Comparison of ENCODE assay signal across 29 cellular contexts in the genomic region with DNA sequence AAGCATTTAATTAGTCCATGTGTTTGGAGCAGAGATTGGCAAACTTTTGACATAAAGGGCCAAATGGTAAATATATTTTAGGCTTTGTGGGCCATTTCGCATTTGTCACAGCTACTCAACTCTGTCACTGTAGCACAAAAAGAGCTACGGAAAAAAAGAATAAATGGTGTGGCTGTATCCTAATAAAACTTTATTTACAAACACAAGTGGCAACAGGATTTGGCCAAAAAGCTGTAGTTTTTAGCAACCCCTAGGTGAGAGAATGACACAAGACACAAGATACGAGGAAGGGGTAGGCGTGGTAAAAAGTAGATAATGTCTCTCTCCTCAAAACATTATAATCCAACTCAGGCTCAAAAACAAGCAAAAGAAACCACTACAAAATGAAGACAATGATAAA.
"Had no signal": no experiment of that assay in that cellular context is flagged by ENCODE, and none has a peak within 500 bp of the region (broad histone marks: within the 10 kb centered on the region; RNA-seq: fewer than 3 reads in every experiment).

No MANE protein-coding gene starts in this region.

- H3K27ac Mint-ChIP-seq: activated CD4-positive, alpha-beta memory T cell treated with anti-CD3 and anti-CD28 coated beads for 36 hours; activated CD4-positive, alpha-beta T cell treated with anti-CD3 and anti-CD28 coated beads, Interleukin-2, amount 10 ng/mL, durations not matched to agents 24 days and 14 days; activated naive CD8-positive, alpha-beta T cell treated with anti-CD3 and anti-CD28 coated beads, Interleukin-2, amount 10 ng/mL, durations not matched to agents 7 days and 5 days; activated T-helper 2 cell treated with anti-CD3 and anti-CD28 coated beads, Interferon-gamma antibody, Interleukin-2, Interleukin-4, amounts not matched to agents 10 μg/mL and 5 μg/mL and 100 μg/mL, durations not matched to agents 14 hours and 24 hours and 36 hours; nephron progenitor cell; type B pancreatic cell had no signal

- H3K36me3 ChIP-seq: ovary, uterus had no signal

- H3K9me3 Mint-ChIP-seq: activated CD4-positive, alpha-beta memory T cell treated with anti-CD3 and anti-CD28 coated beads for 36 hours; activated CD4-positive, alpha-beta T cell treated with anti-CD3 and anti-CD28 coated beads, Interleukin-2, amount 10 ng/mL, durations not matched to agents 24 days and 14 days; activated naive CD8-positive, alpha-beta T cell treated with anti-CD3 and anti-CD28 coated beads, Interleukin-2, amount 10 ng/mL, durations not matched to agents 7 days and 5 days; activated T-helper 2 cell treated with anti-CD3 and anti-CD28 coated beads, Interferon-gamma antibody, Interleukin-2, Interleukin-4, amounts not matched to agents 10 μg/mL and 5 μg/mL and 100 μg/mL, durations not matched to agents 14 hours and 24 hours and 36 hours; nephron progenitor cell; stimulated activated naive CD8-positive, alpha-beta T cell treated with anti-CD3 and anti-CD28 coated beads, Interleukin-15, amount 100 ng/mL, for 72 hours; type B pancreatic cell had no signal

- DNase-seq: activated CD4-positive, alpha-beta memory T cell treated with anti-CD3 and anti-CD28 coated beads for 36 hours; activated CD4-positive, alpha-beta T cell treated with anti-CD3 and anti-CD28 coated beads, Interleukin-2, amount 10 ng/mL, durations not matched to agents 24 days and 14 days; activated CD4-positive, CD25-positive, alpha-beta regulatory T cell treated with anti-CD3 and anti-CD28 coated beads, Interleukin-2, amount 50 U/mL, for 72 hours; activated naive CD8-positive, alpha-beta T cell treated with anti-CD3 and anti-CD28 coated beads, Interleukin-2, amount 10 ng/mL, durations not matched to agents 7 days and 5 days; activated T-cell treated with anti-CD3 and anti-CD28 coated beads for 4 hours; amniotic stem cell; brain microvascular endothelial cell; dorsolateral prefrontal cortex; effector memory CD4-positive, alpha-beta T cell; erythroblast; gastrocnemius medialis; glutamatergic neuron; left lung; lower lobe of right lung; mesendoderm; nephron progenitor cell; ovary; right lobe of liver; stimulated activated CD4-positive, alpha-beta T cell treated with anti-CD3 and anti-CD28 coated beads, Interleukin-4, amount 100 ng/mL, for 1 hour; stimulated activated naive CD8-positive, alpha-beta T cell treated with anti-CD3 and anti-CD28 coated beads, Interleukin-15, amount 100 ng/mL, for 72 hours; substantia nigra; T-helper 1 cell; T1000; uterus; WERI-Rb-1 had no signal

- ATAC-seq: gastrocnemius medialis; left lung; lower lobe of right lung; right lobe of liver; stimulated activated naive CD8-positive, alpha-beta T cell treated with anti-CD3 and anti-CD28 coated beads, Interleukin-15, amount 100 ng/mL, for 72 hours had no signal

- H3K27ac ChIP-seq: brain microvascular endothelial cell, coronary artery, gastrocnemius medialis, left lung, lower lobe of right lung, ovary, right lobe of liver, uterus, WERI-Rb-1 had no signal

- H3K4me1 ChIP-seq: gastrocnemius medialis, left lung, lower lobe of right lung, right lobe of liver, uterus had no signal

- H3K4me3 ChIP-seq: coronary artery, dorsolateral prefrontal cortex, gastrocnemius medialis, left lung, lower lobe of right lung, ovary, right lobe of liver, uterus had no signal

- H3K4me3 Mint-ChIP-seq: activated CD4-positive, alpha-beta memory T cell treated with anti-CD3 and anti-CD28 coated beads for 36 hours; activated CD4-positive, alpha-beta T cell treated with anti-CD3 and anti-CD28 coated beads, Interleukin-2, amount 10 ng/mL, durations not matched to agents 24 days and 14 days; activated naive CD8-positive, alpha-beta T cell treated with anti-CD3 and anti-CD28 coated beads, Interleukin-2, amount 10 ng/mL, durations not matched to agents 7 days and 5 days; nephron progenitor cell; stimulated activated naive CD8-positive, alpha-beta T cell treated with anti-CD3 and anti-CD28 coated beads, Interleukin-15, amount 100 ng/mL, for 72 hours; type B pancreatic cell had no signal

- H3K27me3 ChIP-seq: brain microvascular endothelial cell, dorsolateral prefrontal cortex, gastrocnemius medialis, left lung, ovary, right lobe of liver, uterus had no signal

- H3K9me3 ChIP-seq: gastrocnemius medialis, left lung, lower lobe of right lung, ovary, right lobe of liver, uterus had no signal

- H3K27me3 Mint-ChIP-seq: activated CD4-positive, alpha-beta memory T cell treated with anti-CD3 and anti-CD28 coated beads for 36 hours; activated CD4-positive, alpha-beta T cell treated with anti-CD3 and anti-CD28 coated beads, Interleukin-2, amount 10 ng/mL, durations not matched to agents 24 days and 14 days; activated naive CD8-positive, alpha-beta T cell treated with anti-CD3 and anti-CD28 coated beads, Interleukin-2, amount 10 ng/mL, durations not matched to agents 7 days and 5 days; progenitor cell of endocrine pancreas; stimulated activated naive CD8-positive, alpha-beta T cell treated with anti-CD3 and anti-CD28 coated beads, Interleukin-15, amount 100 ng/mL, for 72 hours; type B pancreatic cell had no signal

- H3K4me1 Mint-ChIP-seq: activated naive CD8-positive, alpha-beta T cell treated with anti-CD3 and anti-CD28 coated beads, Interleukin-2, amount 10 ng/mL, durations not matched to agents 7 days and 5 days; nephron progenitor cell had no signal
